Comparison of ENCODE assay signal across 9 cellular contexts in the genomic region with DNA sequence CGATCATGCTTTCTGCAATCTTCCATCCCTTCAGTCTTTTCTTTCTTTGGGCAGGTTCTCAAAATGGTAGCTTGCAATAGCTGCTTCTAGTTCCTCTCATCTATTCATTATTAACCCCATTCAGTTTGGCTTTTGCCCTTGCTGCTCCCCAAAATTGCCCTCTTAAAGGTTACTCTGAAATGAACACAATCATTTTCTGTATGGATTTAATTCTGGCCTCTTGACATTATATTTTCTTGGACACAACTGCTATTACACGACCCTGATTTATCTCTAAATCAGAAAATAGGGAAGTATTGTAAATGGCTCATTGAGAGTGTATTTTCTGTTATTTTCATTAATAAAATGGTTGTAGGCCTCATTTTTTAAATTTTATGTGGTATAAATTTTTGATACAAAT. TPM values are rescaled to one million over a fixed set of nuclear protein-coding genes. Genes with fewer than 3 reads are reported as not detected.
DNase-seq lines count a peak whose midpoint lies in the region; ATAC-seq and TF ChIP-seq lines count a peak whose summit lies in the region.
"Had no signal": no experiment of that assay in that cellular context is flagged by ENCODE, and none has a peak within 500 bp of the region (broad histone marks: within the 10 kb centered on the region; RNA-seq: fewer than 3 reads in every experiment).

TSS of gene ANGPTL5 (minus strand) at position 101 of the 400 bp plus-strand sequence. CDS start 8,613 bp downstream, outside the sequence.

- intact Hi-C loops in sigmoid colon (cut with DNase I) = no loop called here

- DNase-seq in foreskin fibroblast (no peak), sigmoid colon (no peak), SKM-1 (lab: John Stamatoyannopoulos, UW; ENCODE audit: unreplicated experiment) (no peak), NCI-H748 (lab: John Stamatoyannopoulos, UW; ENCODE audit: unreplicated experiment) (no peak), COLO668 (lab: John Stamatoyannopoulos, UW; ENCODE audit: unreplicated experiment) (no peak)

- no peaks in the 10 kb centered on the region for H3K27me3 ChIP-seq in sigmoid colon

- no peak for TF ChIP-seq POLR2A in sigmoid colon (IDR thresholded peaks at IDR 0.05)

- peak within 1 kb of the TSS; percentile 61 to 82 for H3K4me3 ChIP-seq in foreskin fibroblast (ENCODE audit: low read depth in 1 of 2, low read length in 2 of 2)
- H3K4me3 ChIP-seq in sigmoid colon = peak within 1 kb of the TSS; percentile 68 to 82 (median 71)

- H3K9me3 ChIP-seq in ES-I3 (ENCODE audit: control insufficient read depth, insufficient read depth, low read length) (no peaks in the 10 kb centered on the region), sigmoid colon (no peaks in the 10 kb centered on the region)

- H3K4me1 ChIP-seq in ES-I3 (ENCODE audit: insufficient read depth, low read length) = peaks cover 8% of the 10 kb centered on the region; the same call in 1 of the 2 replicates
- H3K4me1 ChIP-seq in sigmoid colon = peaks cover 0 to 25% (median 14%) of the 10 kb centered on the region in 4 donors

- no peak for TF ChIP-seq EP300 in sigmoid colon (IDR thresholded peaks at IDR 0.05)

- peak within 1 kb of the TSS; percentile 81 for H3K9ac ChIP-seq in ES-I3 (ENCODE audit: low read depth, low read length)

- TF ChIP-seq CTCF in VCaP (conservative IDR thresholded peaks at IDR 0.05) (no peak), foreskin fibroblast (IDR thresholded peaks at IDR 0.05; ENCODE audit: low read depth, low read length) (no peak), sigmoid colon (IDR thresholded peaks at IDR 0.05) (no peak)

- ATAC-seq in HG03442 (IDR thresholded peaks at IDR 0.05; ENCODE audit: unreplicated experiment) = no peak
- ATAC-seq: activated CD4-positive, CD25-positive, alpha-beta regulatory T cell treated with anti-CD3 and anti-CD28 coated beads, Interleukin-2, amount 50 U/mL, for 24 hours had no signal

- WGBS in sigmoid colon, 2 donors = 67 to 84% methylated on average over 2 of the region's 2 CpGs

- H3K27ac ChIP-seq in VCaP = peak within 1 kb of the TSS; percentile 66
- peak within 1 kb of the TSS; percentile 83 to 86 (median 84) for H3K27ac ChIP-seq in sigmoid colon

- H3K36me3 ChIP-seq in ES-I3 (ENCODE audit: insufficient read depth, low read length) (no peaks in the 10 kb centered on the region), sigmoid colon (no peaks in the 10 kb centered on the region)

RNA-seq across cellular contexts. Expression of gene ANGPTL5, which starts in this region (rescaled TPM):
- total RNA-seq in sigmoid colon = 1 to 10 TPM in 1 of 4 donors, under 1 TPM in 1, not detected in 2; 0.36 to 2.5 TPM
- polyA plus RNA-seq in sigmoid colon = under 1 TPM in 2 of 3 donors, not detected in 1; 0.23 to 0.60 TPM
